Comparison of ENCODE assay signal across 8 cellular contexts in the genomic region with DNA sequence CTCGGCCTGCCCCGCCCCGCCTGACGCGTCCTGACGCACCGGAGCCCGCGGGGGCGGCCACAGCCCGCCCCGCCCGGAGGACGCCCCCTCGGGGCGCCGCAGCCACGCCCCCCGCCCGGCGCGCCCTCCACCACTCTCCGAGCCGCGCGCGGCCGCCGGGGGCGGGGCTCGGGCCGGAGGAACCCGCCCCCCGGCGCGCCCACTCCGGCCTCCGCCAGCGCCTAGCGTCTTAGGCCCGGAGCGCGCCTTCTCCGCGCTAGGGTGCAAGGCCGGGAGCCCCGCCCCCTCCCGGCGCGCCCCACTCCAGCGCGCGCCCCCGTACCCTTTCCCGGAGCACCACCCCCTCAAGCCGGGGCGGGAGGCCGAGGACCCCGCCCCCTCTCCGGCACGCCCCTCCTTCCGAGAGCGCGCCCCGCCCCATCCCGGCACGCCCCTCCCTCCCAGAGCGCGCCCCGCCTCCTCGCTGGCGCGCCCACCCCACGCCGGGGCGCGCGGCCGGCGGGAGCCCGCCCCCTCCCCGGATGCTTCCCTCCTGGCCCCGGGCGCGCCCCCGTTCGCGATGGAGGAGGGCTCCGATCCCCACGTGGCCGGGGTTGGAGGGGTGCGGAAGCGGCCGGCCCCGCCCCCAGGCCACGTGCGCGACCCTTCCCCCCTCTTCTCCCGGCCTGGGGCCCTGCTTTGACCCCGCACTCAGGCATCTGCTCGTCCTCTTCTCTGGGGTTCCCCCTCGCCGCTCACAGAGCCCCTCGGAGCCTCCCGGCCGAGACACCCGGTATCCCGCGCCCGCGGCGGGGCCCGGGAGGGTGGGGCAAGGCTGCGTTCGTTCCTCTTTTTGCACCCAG. TPM values are rescaled to one million over a fixed set of nuclear protein-coding genes. Genes with fewer than 3 reads are reported as not detected.
A peak's percentile ranks its signal among the peaks of the same experiment; 100 is the strongest.
DNase-seq lines count a peak whose midpoint lies in the region; ATAC-seq and TF ChIP-seq lines count a peak whose summit lies in the region.

No MANE protein-coding gene starts in this region.

- peaks cover 0 to 3% (median 1%) of the 10 kb centered on the region in 3 donors for H3K36me3 Mint-ChIP-seq in naive thymus-derived CD8-positive, alpha-beta T cell
- H3K36me3 Mint-ChIP-seq in stimulated activated memory B cell treated with anti-CD40 and anti-IgM and Interleukin-4, amounts not matched to agents 10 μg/mL and 1 μg/mL and 100 μg/mL, for 72 hours: no peaks in the 10 kb centered on the region

- TF ChIP-seq POLR2A in Peyer's patch (IDR thresholded peaks at IDR 0.05): peak in 1 of 2 donors; percentile 26

- POLR2A ChIA-PET in naive thymus-derived CD8-positive, alpha-beta T cell (lab: Charles Lee): interaction anchor here (0.6 to 1.9 kb wide), 14 partner anchors 8 to 396 kb away, joined by 3 to 30 read pairs (median 5); partner anchors contain the start of gene ABHD17A

- H3K4me3 Mint-ChIP-seq in naive thymus-derived CD8-positive, alpha-beta T cell: peak overlapping the region; percentile 75 to 88 (median 78)
- H3K4me3 Mint-ChIP-seq in stimulated activated memory B cell treated with anti-CD40 and anti-IgM and Interleukin-4, amounts not matched to agents 10 μg/mL and 1 μg/mL and 100 μg/mL, for 72 hours: peak overlapping the region; percentile 78

- H3K9me3 Mint-ChIP-seq in naive thymus-derived CD8-positive, alpha-beta T cell: peaks cover 0 to 2% (median 0%) of the 10 kb centered on the region in 9 donors
- no peaks in the 10 kb centered on the region for H3K9me3 Mint-ChIP-seq in stimulated activated memory B cell treated with anti-CD40 and anti-IgM and Interleukin-4, amounts not matched to agents 10 μg/mL and 1 μg/mL and 100 μg/mL, for 72 hours

- peak; percentile 66 for DNase-seq in DMS153 (lab: John Stamatoyannopoulos, UW)
- peak; percentile 93 to 95 (median 94) for DNase-seq in Peyer's patch
- peak; percentile 91 for DNase-seq in activated T-helper 1 cell treated with Interleukin-2 at 50 U/mL for 16 hours (ENCODE audit: low read depth)
- peak; percentile 95 for DNase-seq in fibroblast of gingiva (ENCODE audit: low read depth)
- DNase-seq in naive thymus-derived CD8-positive, alpha-beta T cell: peak; percentile 88 to 98 (median 94)

- H3K27ac ChIP-seq in Peyer's patch: peak overlapping the region; percentile 84 to 99 (median 98)

- no peaks in the 10 kb centered on the region for H3K9me3 ChIP-seq in Peyer's patch

- TF ChIP-seq CTCF in Peyer's patch (IDR thresholded peaks at IDR 0.05): no peak

- ATAC-seq in GM21576 (IDR thresholded peaks at IDR 0.05; ENCODE audit: unreplicated experiment): peak; percentile 48
- peak; percentile 59 to 71 for ATAC-seq in naive thymus-derived CD8-positive, alpha-beta T cell
- peak; percentile 84 for ATAC-seq in stimulated activated memory B cell treated with anti-CD40 and anti-IgM and Interleukin-4, amounts not matched to agents 10 μg/mL and 1 μg/mL and 100 μg/mL, for 72 hours

- no peaks in the 10 kb centered on the region for H3K36me3 ChIP-seq in Peyer's patch

- H3K4me1 Mint-ChIP-seq in naive thymus-derived CD8-positive, alpha-beta T cell: peaks cover 20 to 45% (median 44%) of the 10 kb centered on the region in 4 donors
- H3K4me1 Mint-ChIP-seq in stimulated activated memory B cell treated with anti-CD40 and anti-IgM and Interleukin-4, amounts not matched to agents 10 μg/mL and 1 μg/mL and 100 μg/mL, for 72 hours: peaks cover 49% of the 10 kb centered on the region

- peak overlapping the region; percentile 75 to 94 (median 86) for H3K4me3 ChIP-seq in Peyer's patch

- H3K27me3 Mint-ChIP-seq in naive thymus-derived CD8-positive, alpha-beta T cell: no peaks in the 10 kb centered on the region
- no peaks in the 10 kb centered on the region for H3K27me3 Mint-ChIP-seq in stimulated activated memory B cell treated with anti-CD40 and anti-IgM and Interleukin-4, amounts not matched to agents 10 μg/mL and 1 μg/mL and 100 μg/mL, for 72 hours

- no peak for TF ChIP-seq EP300 in Ishikawa (IDR thresholded peaks at IDR 0.05; ENCODE audit: borderline replicate concordance)

- peak overlapping the region; percentile 16 to 92 (median 85) for H3K27ac Mint-ChIP-seq in naive thymus-derived CD8-positive, alpha-beta T cell
- peak overlapping the region; percentile 83 for H3K27ac Mint-ChIP-seq in stimulated activated memory B cell treated with anti-CD40 and anti-IgM and Interleukin-4, amounts not matched to agents 10 μg/mL and 1 μg/mL and 100 μg/mL, for 72 hours

- H3K4me1 ChIP-seq in Peyer's patch: peaks cover 14 to 35% (median 20%) of the 10 kb centered on the region in 4 donors

- no peaks in the 10 kb centered on the region for H3K27me3 ChIP-seq in Peyer's patch

- no peak for TF ChIP-seq RAD21 in Ishikawa (IDR thresholded peaks at IDR 0.05; ENCODE audit: low read depth)

TF ChIP-seq in Ishikawa, 13 proteins besides CTCF, POLR2A, EP300 and RAD21:
- TF ChIP-seq YY1 (IDR thresholded peaks at IDR 0.05; ENCODE audit: low read depth): no peak
- TF ChIP-seq, protein P1, sequence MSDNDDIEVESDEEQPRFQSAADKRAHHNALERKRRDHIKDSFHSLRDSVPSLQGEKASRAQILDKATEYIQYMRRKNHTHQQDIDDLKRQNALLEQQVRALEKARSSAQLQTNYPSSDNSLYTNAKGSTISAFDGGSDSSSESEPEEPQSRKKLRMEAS (IDR thresholded peaks at IDR 0.05): peak; percentile 99
- no peak for TF ChIP-seq REST (IDR thresholded peaks at IDR 0.05; ENCODE audit: low read depth)
- TF ChIP-seq CREB1 (IDR thresholded peaks at IDR 0.05; ENCODE audit: low read depth): peak; percentile 52; the same call in 1 of the 2 replicates
- TF ChIP-seq, protein P2, sequence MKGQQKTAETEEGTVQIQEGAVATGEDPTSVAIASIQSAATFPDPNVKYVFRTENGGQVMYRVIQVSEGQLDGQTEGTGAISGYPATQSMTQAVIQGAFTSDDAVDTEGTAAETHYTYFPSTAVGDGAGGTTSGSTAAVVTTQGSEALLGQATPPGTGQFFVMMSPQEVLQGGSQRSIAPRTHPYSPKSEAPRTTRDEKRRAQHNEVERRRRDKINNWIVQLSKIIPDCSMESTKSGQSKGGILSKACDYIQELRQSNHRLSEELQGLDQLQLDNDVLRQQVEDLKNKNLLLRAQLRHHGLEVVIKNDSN (IDR thresholded peaks at IDR 0.05): peak; percentile 94
- TF ChIP-seq TCF12 (IDR thresholded peaks at IDR 0.05; ENCODE audit: low read depth): peak; percentile 33; the same call in 1 of the 2 replicates
- TF ChIP-seq NFIC (IDR thresholded peaks at IDR 0.05): no peak
- TF ChIP-seq ZBTB7A (IDR thresholded peaks at IDR 0.05; ENCODE audit: low read depth): no peak
- TF ChIP-seq CEBPB (IDR thresholded peaks at IDR 0.05): no peak
TF ChIP-seq in Ishikawa: peak in this region for 4.

RNA-seq across cellular contexts. Expression of gene KLF16, which starts 0.5 kb away (rescaled TPM):
- 10 to 100 TPM; 10.3 to 18.2 (median 14.8) TPM for total RNA-seq in Peyer's patch
- 10 to 100 TPM; 18.5 to 19.9 TPM for total RNA-seq in naive thymus-derived CD8-positive, alpha-beta T cell
- polyA plus RNA-seq in naive thymus-derived CD8-positive, alpha-beta T cell: under 1 TPM; 0.23 to 0.84 (median 0.36) TPM

RNA-seq across cellular contexts. Expression of gene REXO1, which starts 15.6 kb away (rescaled TPM):
- 100 to 1,000 TPM in 1 of 4 donors, 10 to 100 TPM in 3; 47.0 to 101 (median 57.2) TPM for total RNA-seq in Peyer's patch
- 10 to 100 TPM; 78.1 to 86.2 TPM for total RNA-seq in naive thymus-derived CD8-positive, alpha-beta T cell
- 1 to 10 TPM; 2.7 to 6.8 (median 3.1) TPM for polyA plus RNA-seq in naive thymus-derived CD8-positive, alpha-beta T cell

RNA-seq across cellular contexts. Expression of gene ABHD17A, which starts 21.4 kb away (rescaled TPM):
- 10 to 100 TPM; 52.0 to 95.9 (median 68.4) TPM for total RNA-seq in Peyer's patch
- 100 to 1,000 TPM; 106 to 109 TPM for total RNA-seq in naive thymus-derived CD8-positive, alpha-beta T cell
- 100 to 1,000 TPM; 153 to 207 (median 155) TPM for polyA plus RNA-seq in naive thymus-derived CD8-positive, alpha-beta T cell

RNA-seq across cellular contexts. Expression of gene ADAT3, which starts 41.3 kb away (rescaled TPM):
- total RNA-seq in Peyer's patch: 10 to 100 TPM; 18.2 to 33.3 (median 23.8) TPM
- 1 to 10 TPM; 4.2 to 4.5 TPM for total RNA-seq in naive thymus-derived CD8-positive, alpha-beta T cell
- polyA plus RNA-seq in naive thymus-derived CD8-positive, alpha-beta T cell: 1 to 10 TPM; 1.9 to 3.6 (median 3.6) TPM

RNA-seq across cellular contexts. Expression of gene SCAMP4, which starts 41.3 kb away (rescaled TPM):
- 10 to 100 TPM; 45.4 to 62.6 (median 57.0) TPM for total RNA-seq in Peyer's patch
- total RNA-seq in naive thymus-derived CD8-positive, alpha-beta T cell: 10 to 100 TPM; 20.7 to 23.4 TPM
- polyA plus RNA-seq in naive thymus-derived CD8-positive, alpha-beta T cell: 10 to 100 TPM; 12.1 to 15.5 (median 12.5) TPM

Comparison
In these comparisons a context has a peak if more than half of its experiments do, and no peak if none do; other contexts are left out.
1. Peak in every context shown above with its lines: DNase-seq, ATAC-seq, H3K4me3 ChIP-seq and H3K27ac ChIP-seq.